In genomic region chr2:118784860-118785259, GRCh38 we compare ENCODE assay signal across 24 cellular contexts.
DNase-seq lines count a peak whose midpoint lies in the region; ATAC-seq, FAIRE-seq and TF ChIP-seq lines count a peak whose summit lies in the region.
"Had no signal": no experiment of that assay in that cellular context is flagged by ENCODE, and none has a peak within 500 bp of the region (broad histone marks: within the 10 kb centered on the region; RNA-seq: fewer than 3 reads in every experiment).

No MANE protein-coding gene starts in this region.

- WGBS in K562 (ENCODE audit: insufficient coverage, low coverage, missing lambda C conversion rate), result 14% methylated on average over 6 of the region's 6 CpGs

- no peaks in the 10 kb centered on the region for H3K27me3 ChIP-seq in K562 (ENCODE audit: control insufficient read depth in 2 of 2, insufficient read depth in 2 of 2, low read length in 2 of 2)
- no peaks in the 10 kb centered on the region for H3K27me3 ChIP-seq in A673 (replicated peaks; ENCODE audit: insufficient read depth, low read depth, low read length, poor library complexity)
- H3K27me3 ChIP-seq: SJSA1 had no signal

- no peak for TF ChIP-seq POLR2A in K562 (conservative IDR thresholded peaks at IDR 0.05)

- BruUV-seq in K562 (replicated peaks; lab: Mats Ljungman, UMichigan), result no TSS peak
- no TSS peak for BruUV-seq in A673 (replicated peaks; lab: Mats Ljungman, UMichigan)

- no peaks in the 10 kb centered on the region for H4K20me1 ChIP-seq in K562 (replicated peaks; ENCODE audit: control insufficient read depth, insufficient read depth, low read length)

- H3K9me3 ChIP-seq in K562 (replicated peaks; ENCODE audit: control insufficient read depth, insufficient read depth, low read depth, low read length) (no peaks in the 10 kb centered on the region), A673 (ENCODE audit: low read depth, low read length, poor library complexity, severe bottlenecking) (no peaks in the 10 kb centered on the region)
- H3K9me3 ChIP-seq: HAP-1, SJSA1 had no signal

- FAIRE-seq in K562 (lab: Jason Lieb, UNC), result no peak
- FAIRE-seq: D721Med, G401.6, GM12878 had no signal

- no peak overlapping the region for H3K4me3 ChIP-seq in K562
- H3K4me3 ChIP-seq in A673 (ENCODE audit: low read depth, low read length, poor library complexity, severe bottlenecking), result no peak overlapping the region
- H3K4me3 ChIP-seq: GM12878, GM23338, HAP-1, SJSA1 had no signal

- DNase-seq in DMS 273 (lab: John Stamatoyannopoulos, UW; ENCODE audit: unreplicated experiment) (peak; percentile 28), DMS 273 treated with DMSO at 0.1 percent for 48 hours (lab: John Stamatoyannopoulos, UW) (no peak), K562 (ENCODE audit: extremely low read depth in 1 of 4, low spot score in 3 of 4) (peak in 3 of 4 experiments; percentile 14 to 27 (median 20)), iris pigment epithelial cell (ENCODE audit: low read depth) (peak; percentile 3), foreskin melanocyte (no peak), A673 (ENCODE audit: low spot score) (no peak)
- DNase-seq: ACHN; CD4-positive, CD25-positive, alpha-beta regulatory T cell; NCI-H1105; NCI-H1436 treated with DMSO at 0.1 percent for 48 hours; NCI-H187 treated with DMSO at 0.1 percent for 48 hours; NCI-H2171 treated with DMSO at 0.1 percent for 48 hours; NCI-H345; NCI-H748 treated with DMSO at 0.1 percent for 48 hours; Right ventricle myocardium superior; RPMI8226 had no signal

- no peak overlapping the region for H3K27ac ChIP-seq in K562 (ENCODE audit: extremely low read depth, low read depth, low read length)
- no peak overlapping the region for H3K27ac ChIP-seq in A673 (ENCODE audit: low read depth, low read length, poor library complexity, severe bottlenecking)
- H3K27ac ChIP-seq: 22Rv1, SJSA1 had no signal

- no peaks in the 10 kb centered on the region for H3K9me1 ChIP-seq in K562 (ENCODE audit: control insufficient read depth, insufficient read depth, low read length)

- peak overlapping the region; percentile 26; the same call in 1 of the 2 replicates for H3K4me2 ChIP-seq in K562 (ENCODE audit: insufficient read depth, low read length)
- H3K4me2 ChIP-seq: GM23338 had no signal

- H3K4me1 ChIP-seq in K562 (replicated peaks in 1 of 2; ENCODE audit: control insufficient read depth in 2 of 2, insufficient read depth in 2 of 2, low read length in 2 of 2) (peaks cover 0 to 2% of the 10 kb centered on the region in 2 experiments; a peak in 1 of 5 replicates), A673 (ENCODE audit: insufficient read depth, low read length, poor library complexity, severe bottlenecking) (no peaks in the 10 kb centered on the region)
- H3K4me1 ChIP-seq: HAP-1, SJSA1 had no signal

- no peak for TF ChIP-seq EP300 in K562 (IDR thresholded peaks at IDR 0.05; ENCODE audit: low read length)

- no peak overlapping the region for H3K9ac ChIP-seq in K562 (ENCODE audit: insufficient read depth in 1 of 2, low read depth in 2 of 2, low read length in 2 of 2)

- peak; percentile 89 for ATAC-seq in K562
- ATAC-seq in GM19397 (IDR thresholded peaks at IDR 0.05; ENCODE audit: unreplicated experiment), result no peak
- ATAC-seq: GM12878, GM23338 had no signal

- no peaks in the 10 kb centered on the region for H3K79me2 ChIP-seq in K562 (ENCODE audit: control insufficient read depth, insufficient read depth, low read length)

- TF ChIP-seq RAD21 in K562 (CRISPR knock-in tag; conservative IDR thresholded peaks at IDR 0.05 in 1 of 2, IDR thresholded peaks at IDR 0.05 in 1 of 2), result no peak; a peak in 1 of 4 replicates

- H2AFZ ChIP-seq in K562 (ENCODE audit: low read depth, low read length), result peak overlapping the region; percentile 70
- H2AFZ ChIP-seq: GM23338 had no signal

- CTCF ChIA-PET in K562 (lab: Yijun Ruan, JAX; ENCODE audit: low intra/inter-chr PET ratio) (no interaction called here), A673 (lab: Charles Lee) (no interaction called here)

- TF ChIP-seq CTCF in K562 (IDR thresholded peaks at IDR 0.05 in 2 of 3, conservative IDR thresholded peaks at IDR 0.05 in 1 of 3; ENCODE audit: insufficient read depth in 2 of 3, low read depth in 1 of 3, low read length in 3 of 3) (no peak), A673 (conservative IDR thresholded peaks at IDR 0.05; ENCODE audit: low read depth, low read length) (no peak)

- in situ Hi-C loops in K562 (cut with MboI), result no loop called here

- H3K36me3 ChIP-seq in K562 (ENCODE audit: control insufficient read depth, insufficient read depth, low read length) (no peaks in the 10 kb centered on the region), A673 (ENCODE audit: insufficient read depth, low read length, poor library complexity, severe bottlenecking) (no peaks in the 10 kb centered on the region)
- H3K36me3 ChIP-seq: HAP-1, SJSA1 had no signal

- POLR2A ChIA-PET in K562 (lab: Yijun Ruan, JAX) (no interaction called here), A673 (lab: Charles Lee; ENCODE audit: low non-redundant PET) (no interaction called here)

- intact Hi-C loops in K562 (cut with micrococcal nuclease), result no loop called here
- intact Hi-C loops in A673 (cut with micrococcal nuclease; ENCODE audit: unreplicated experiment), result no loop called here

TF ChIP-seq in K562, 482 proteins besides CTCF, POLR2A, EP300 and RAD21 (continues in another document):
- TF ChIP-seq PRPF4 (IDR thresholded peaks at IDR 0.05; ENCODE audit: insufficient read depth, low read depth, low read length, poor library complexity, severe bottlenecking) (no peak), ZNF57 (CRISPR knock-in tag; IDR thresholded peaks at IDR 0.05) (no peak), NCOR1 (IDR thresholded peaks at IDR 0.05) (no peak), VEZF1 (CRISPR knock-in tag; IDR thresholded peaks at IDR 0.05) (no peak), MLLT1 (IDR thresholded peaks at IDR 0.05) (peak in 1 of 2 experiments; percentile 99; a peak in 2 of 4 replicates), MTA2 (IDR thresholded peaks at IDR 0.05; ENCODE audit: low read depth) (no peak), ZMIZ1 (IDR thresholded peaks at IDR 0.05; ENCODE audit: low read depth in 2 of 2, low read length in 2 of 2) (peak in 1 of 2 experiments; percentile 83; a peak in 2 of 4 replicates), ZNF311 (CRISPR knock-in tag; IDR thresholded peaks at IDR 0.05) (no peak), HNRNPLL (IDR thresholded peaks at IDR 0.05; ENCODE audit: low read depth, low read length, poor library complexity, severe bottlenecking) (no peak), RCOR1 (IDR thresholded peaks at IDR 0.05; ENCODE audit: borderline replicate concordance in 1 of 2, low read depth in 2 of 2, low read length in 2 of 2) (peak in 1 of 2 experiments; percentile 45; a peak in 1 of 4 replicates), ZNF133 (CRISPR knock-in tag; IDR thresholded peaks at IDR 0.05) (no peak), ETV6 (IDR thresholded peaks at IDR 0.05; ENCODE audit: borderline replicate concordance in 1 of 2, low read depth in 2 of 2, low read length in 1 of 2) (no peak), ETV6 (CRISPR knock-in tag; IDR thresholded peaks at IDR 0.05; ENCODE audit: borderline replicate concordance) (no peak), MEIS2 (IDR thresholded peaks at IDR 0.05; ENCODE audit: partially characterized antibody) (no peak), ZNF764 (CRISPR knock-in tag; IDR thresholded peaks at IDR 0.05; ENCODE audit: low read depth) (no peak)

Comparison
In these comparisons a context has a peak if more than half of its experiments do, and no peak if none do; other contexts are left out.
1. DNase-seq: peak in DMS 273 (single experiment), K562 (3 of 4) and iris pigment epithelial cell (single experiment); none in DMS 273 treated with DMSO at 0.1 percent for 48 hours (single experiment), foreskin melanocyte (single experiment) and A673 (single experiment).